ENCODE assay signal across 1 cellular context in genomic region chr14:51431741-51432140, GRCh38.
TF ChIP-seq lines count a peak whose summit lies in the region.

No MANE protein-coding gene starts in this region.

TF ChIP-seq in IMR-90, 13 proteins besides CTCF, POLR2A, EP300 and RAD21 (continued from another document):
- TF ChIP-seq MAZ (IDR thresholded peaks at IDR 0.05; ENCODE audit: borderline replicate concordance, low read depth, low read length) (no peak), RCOR1 (IDR thresholded peaks at IDR 0.05; ENCODE audit: insufficient replicate concordance, low read length) (no peak), USF2 (IDR thresholded peaks at IDR 0.05; ENCODE audit: low read depth, low read length) (no peak), ELK1 (IDR thresholded peaks at IDR 0.05; ENCODE audit: borderline replicate concordance, low read depth, low read length) (no peak), CHD1 (IDR thresholded peaks at IDR 0.05; ENCODE audit: low read depth, low read length) (no peak), RFX5 (IDR thresholded peaks at IDR 0.05; ENCODE audit: low read depth, low read length) (no peak), BHLHE40 (IDR thresholded peaks at IDR 0.05; ENCODE audit: low read depth, low read length) (no peak), SMC3 (IDR thresholded peaks at IDR 0.05; ENCODE audit: low read depth, low read length) (no peak), MXI1 (IDR thresholded peaks at IDR 0.05; ENCODE audit: borderline replicate concordance, low read depth, low read length) (no peak), FOS (IDR thresholded peaks at IDR 0.05; ENCODE audit: low read depth, low read length) (no peak)
TF ChIP-seq in IMR-90: peak in this region for 0.
